17 cellular contexts compared by ENCODE assay signal in genomic region chr19:47495478-47496372, GRCh38. TPM values are rescaled to one million over a fixed set of nuclear protein-coding genes. Genes with fewer than 3 reads are reported as not detected.
DNase-seq lines count a peak whose midpoint lies in the region; ATAC-seq, FAIRE-seq and TF ChIP-seq lines count a peak whose summit lies in the region.
"Had no signal": no experiment of that assay in that cellular context is flagged by ENCODE, and none has a peak within 500 bp of the region (broad histone marks: within the 10 kb centered on the region; RNA-seq: fewer than 3 reads in every experiment).

No MANE protein-coding gene starts in this region.

- no peak for FAIRE-seq in urothelium cell line (lab: Jason Lieb, UNC)
- FAIRE-seq: endothelial cell of umbilical vein had no signal

- peak overlapping the region in 3 of 5 donors; percentile 46 to 72 (median 56) for H3K4me3 Mint-ChIP-seq in immature natural killer cell
- H3K4me3 Mint-ChIP-seq: CD14-positive monocyte; stimulated activated naive CD8-positive, alpha-beta T cell treated with anti-CD3 and anti-CD28 coated beads, Interleukin-15, Interleukin-2, amounts not matched to agents 100 ng/mL and 50 ng/mL, for 24 hours had no signal

- no peaks in the 10 kb centered on the region for H3K36me3 ChIP-seq in ovary

- H3K27me3 Mint-ChIP-seq in immature natural killer cell (ENCODE audit: low read depth in 3 of 3), result peaks cover 9 to 15% (median 13%) of the 10 kb centered on the region in 3 donors
- H3K27me3 Mint-ChIP-seq: IgD-negative memory B cell; stimulated activated naive CD8-positive, alpha-beta T cell treated with anti-CD3 and anti-CD28 coated beads, Interleukin-15, Interleukin-2, amounts not matched to agents 100 ng/mL and 50 ng/mL, for 24 hours had no signal

- peaks cover 0 to 7% (median 0%) of the 10 kb centered on the region in 3 donors for H3K36me3 Mint-ChIP-seq in immature natural killer cell

- no peaks in the 10 kb centered on the region for H3K9me3 Mint-ChIP-seq in immature natural killer cell
- H3K9me3 Mint-ChIP-seq: CD14-positive monocyte; IgD-negative memory B cell; stimulated activated naive CD8-positive, alpha-beta T cell treated with anti-CD3 and anti-CD28 coated beads, Interleukin-15, Interleukin-2, amounts not matched to agents 100 ng/mL and 50 ng/mL, for 24 hours had no signal

- H3K4me3 ChIP-seq in right cardiac atrium (ENCODE audit: low read length) (no peak overlapping the region), ovary (no peak overlapping the region)
- H3K4me3 ChIP-seq: sigmoid colon had no signal

- H3K9me3 ChIP-seq in right cardiac atrium (ENCODE audit: control insufficient read depth, low read length) (no peaks in the 10 kb centered on the region), ovary (no peaks in the 10 kb centered on the region)
- H3K9me3 ChIP-seq: sigmoid colon had no signal

- DNase-seq in right cardiac atrium, result peak in 2 of 3 donors; percentile 24 to 33
- DNase-seq in left cardiac atrium, result no peak
- peak; percentile 33 for DNase-seq in NCI-H2227 (lab: John Stamatoyannopoulos, UW; ENCODE audit: unreplicated experiment)
- no peak for DNase-seq in immature natural killer cell
- no peak for DNase-seq in ovary
- no peak for DNase-seq in AG08395 (ENCODE audit: low spot score)
- DNase-seq in urothelium cell line (ENCODE audit: low spot score), result no peak
- DNase-seq: activated gamma-delta T cell, NCI-H1930, PC-3, sigmoid colon had no signal

- 75% methylated on average over 17 of the region's 17 CpGs for WGBS in right cardiac atrium
- 67 to 70% (median 69%) methylated on average over 17 of the region's 17 CpGs for WGBS in ovary, 3 donors

- H3K27ac ChIP-seq in right cardiac atrium (ENCODE audit: low read length), result no peak overlapping the region
- no peak overlapping the region for H3K27ac ChIP-seq in ovary
- H3K27ac ChIP-seq: sigmoid colon had no signal

- H3K27me3 ChIP-seq in right cardiac atrium (ENCODE audit: control insufficient read depth, insufficient read depth) (no peaks in the 10 kb centered on the region), ovary (no peaks in the 10 kb centered on the region)
- H3K27me3 ChIP-seq: sigmoid colon had no signal

- TF ChIP-seq CTCF in ovary (IDR thresholded peaks at IDR 0.05), result no peak

- TF ChIP-seq POLR2A in ovary (IDR thresholded peaks at IDR 0.05), result no peak

- ATAC-seq in right cardiac atrium (no peak), left cardiac atrium (no peak), GM21526 (IDR thresholded peaks at IDR 0.05; ENCODE audit: low FRiP score, unreplicated experiment) (no peak)
- ATAC-seq: PC-3 had no signal

- no peak for TF ChIP-seq EP300 in ovary (IDR thresholded peaks at IDR 0.05)

- peak overlapping the region; percentile 49 to 93 (median 77) for H3K27ac Mint-ChIP-seq in immature natural killer cell
- H3K27ac Mint-ChIP-seq: stimulated activated naive CD8-positive, alpha-beta T cell treated with anti-CD3 and anti-CD28 coated beads, Interleukin-15, Interleukin-2, amounts not matched to agents 100 ng/mL and 50 ng/mL, for 24 hours had no signal

- H3K4me1 ChIP-seq in right cardiac atrium (ENCODE audit: control insufficient read depth, insufficient read depth, low read length) (no peaks in the 10 kb centered on the region), ovary (ENCODE audit: insufficient read depth) (no peaks in the 10 kb centered on the region)

- intact Hi-C loops in right cardiac atrium (cut with DNase I), result no loop called here
- intact Hi-C loops in left cardiac atrium (cut with DNase I), result no loop called here
- intact Hi-C loops in ovary (cut with DNase I), result no loop called here

- peaks cover 26 to 27% of the 10 kb centered on the region in 2 donors for H3K4me1 Mint-ChIP-seq in immature natural killer cell
- H3K4me1 Mint-ChIP-seq: CD14-positive monocyte, IgD-negative memory B cell had no signal

RNA-seq across cellular contexts. Expression of gene KPTN, which starts 11.7 kb away (rescaled TPM):
- total RNA-seq in right cardiac atrium (1 to 10 TPM; 6.4 to 9.4 (median 7.8) TPM), left cardiac atrium (10 to 100 TPM in 1 of 2 donors, 1 to 10 TPM in 1; 6.9 to 10.5 TPM), ovary (1 to 10 TPM; 2.8 to 5.5 (median 4.4) TPM)
- polyA plus RNA-seq in right cardiac atrium (9.9 TPM), immature natural killer cell (10 to 100 TPM in 1 of 3 donors, 1 to 10 TPM in 2; 5.0 to 25.7 (median 8.9) TPM), ovary (1 to 10 TPM; 4.4 to 5.4 TPM)

RNA-seq across cellular contexts. Expression of gene NAPA, which starts 19.1 kb away (rescaled TPM):
- total RNA-seq in right cardiac atrium (100 to 1,000 TPM in 3 of 4 donors, 10 to 100 TPM in 1; 91.7 to 111 (median 105) TPM), left cardiac atrium (100 to 1,000 TPM in 1 of 2 donors, 10 to 100 TPM in 1; 92.7 to 113 TPM), ovary (100 to 1,000 TPM in 2 of 7 donors, 10 to 100 TPM in 5; 76.5 to 101 (median 95.1) TPM)
- polyA plus RNA-seq in right cardiac atrium (102 TPM), immature natural killer cell (100 to 1,000 TPM; 114 to 177 (median 146) TPM), ovary (10 to 100 TPM; 59.4 to 74.5 TPM)

RNA-seq across cellular contexts. Expression of gene SLC8A2, which starts 24.0 kb away (rescaled TPM):
- total RNA-seq in right cardiac atrium (under 1 TPM in 2 of 4 donors, not detected in 2; 0.09 to 0.26 TPM), left cardiac atrium (under 1 TPM in 1 of 2 donors, not detected in 1; 0.15 TPM), ovary (1 to 10 TPM in 1 of 7 donors, under 1 TPM in 3, not detected in 3; 0.07 to 1.3 (median 0.39) TPM)
- polyA plus RNA-seq in right cardiac atrium (0.36 TPM), immature natural killer cell (not detected), ovary (under 1 TPM; 0.08 to 0.60 TPM)
- total RNA-seq: endothelial cell of umbilical vein, kidney epithelial cell had no signal
- polyA plus RNA-seq: CD14-positive monocyte, endothelial cell of umbilical vein, IgD-negative memory B cell had no signal

Comparison
In these comparisons a context has a peak if more than half of its experiments do, and no peak if none do; other contexts are left out.
1. DNase-seq: peak in right cardiac atrium (2 of 3) and NCI-H2227 (single experiment); none in left cardiac atrium (single experiment), immature natural killer cell (0 of 3), ovary (0 of 5), AG08395 (single experiment) and urothelium cell line (single experiment).